Comparison of ENCODE assay signal across 1 cellular context in genomic region chr3:76429536-76430177, GRCh38.
TF ChIP-seq lines count a peak whose summit lies in the region.

No MANE protein-coding gene starts in this region.

TF ChIP-seq in IMR-90, 13 proteins besides CTCF, POLR2A, EP300 and RAD21 (continued from another document):
- no peak for TF ChIP-seq CHD1 (IDR thresholded peaks at IDR 0.05; ENCODE audit: low read depth, low read length)
- TF ChIP-seq MAZ (IDR thresholded peaks at IDR 0.05; ENCODE audit: borderline replicate concordance, low read depth, low read length) = no peak
- no peak for TF ChIP-seq BHLHE40 (IDR thresholded peaks at IDR 0.05; ENCODE audit: low read depth, low read length)
- TF ChIP-seq RCOR1 (IDR thresholded peaks at IDR 0.05; ENCODE audit: insufficient replicate concordance, low read length) = no peak
